In the genomic region with DNA sequence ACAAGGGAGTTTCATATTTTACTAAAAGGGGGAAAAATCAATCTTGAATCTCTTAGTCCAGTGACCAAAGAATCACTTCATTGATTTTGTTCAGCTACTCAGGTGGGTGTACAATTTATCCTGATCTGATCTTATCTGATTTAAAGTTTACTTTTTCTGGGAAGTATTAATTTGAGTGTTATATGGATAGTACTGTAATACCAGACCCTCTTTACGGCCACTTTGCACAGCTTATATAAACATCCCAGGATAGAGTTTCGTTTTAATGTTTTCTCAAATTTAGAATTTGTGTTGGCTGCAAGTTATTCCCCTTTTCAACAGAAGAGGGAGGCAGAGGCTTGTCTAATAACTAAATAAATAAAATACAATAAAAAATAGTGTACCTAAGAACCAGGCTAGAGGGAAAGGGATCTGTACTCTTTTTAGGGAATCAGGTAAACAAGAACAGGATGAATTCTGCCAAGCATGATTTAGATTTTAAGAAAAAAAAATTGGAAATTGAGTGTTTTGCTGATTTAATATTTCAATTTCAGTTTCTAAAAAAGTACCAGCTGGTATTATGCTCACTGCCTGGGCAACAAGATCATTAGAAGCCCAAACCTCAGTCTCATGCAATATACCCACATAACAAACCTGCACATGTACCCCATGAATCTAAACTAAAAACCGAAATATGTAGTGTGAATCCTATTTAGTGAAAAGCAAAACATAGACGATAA, we compare ENCODE assay signal across 8 cellular contexts.
A peak's percentile ranks its signal among the peaks of the same experiment; 100 is the strongest.
DNase-seq lines count a peak whose midpoint lies in the region; ATAC-seq and TF ChIP-seq lines count a peak whose summit lies in the region.

No MANE protein-coding gene starts in this region.

- no peak overlapping the region for H3K27ac ChIP-seq in WERI-Rb-1

- no peak overlapping the region for H3K4me3 ChIP-seq in WERI-Rb-1 (ENCODE audit: low read depth, low read length)

- no peaks in the 10 kb centered on the region for H3K27me3 ChIP-seq in WERI-Rb-1 (ENCODE audit: insufficient read depth, low read depth, severe bottlenecking)

- H3K9me3 ChIP-seq in WERI-Rb-1 (ENCODE audit: severe bottlenecking), result no peaks in the 10 kb centered on the region

- H3K36me3 ChIP-seq in WERI-Rb-1, result no peaks in the 10 kb centered on the region

- ATAC-seq in left lobe of liver, result peak; percentile 61
- ATAC-seq in GM21526 (IDR thresholded peaks at IDR 0.05; ENCODE audit: low FRiP score, unreplicated experiment), result no peak

- TF ChIP-seq CTCF in WERI-Rb-1 (IDR thresholded peaks at IDR 0.05; ENCODE audit: low read depth, low read length), result peak; percentile 7; the same call in 1 of the 2 replicates

- DNase-seq in AML-193 (lab: John Stamatoyannopoulos, UW) (peak; percentile 12 to 15), HT-29 (ENCODE audit: low spot score) (peak; percentile 35), WERI-Rb-1 (no peak), left lobe of liver (ENCODE audit: low spot score) (no peak), NCI-H1930 (lab: John Stamatoyannopoulos, UW) (no peak), NCI-H146 (lab: John Stamatoyannopoulos, UW) (no peak)
- no peak for DNase-seq in activated CD4-positive, alpha-beta T cell treated with anti-CD3 and anti-CD28 coated beads for 48 hours

Comparison
In these comparisons a context has a peak if more than half of its experiments do, and no peak if none do; other contexts are left out.
1. DNase-seq: peak in AML-193 (2 of 2) and HT-29 (single experiment); none in WERI-Rb-1 (single experiment), left lobe of liver (single experiment), activated CD4-positive, alpha-beta T cell treated with anti-CD3 and anti-CD28 coated beads for 48 hours (single experiment), NCI-H1930 (0 of 2) and NCI-H146 (single experiment).